8 cellular contexts compared by ENCODE assay signal in the genomic region with DNA sequence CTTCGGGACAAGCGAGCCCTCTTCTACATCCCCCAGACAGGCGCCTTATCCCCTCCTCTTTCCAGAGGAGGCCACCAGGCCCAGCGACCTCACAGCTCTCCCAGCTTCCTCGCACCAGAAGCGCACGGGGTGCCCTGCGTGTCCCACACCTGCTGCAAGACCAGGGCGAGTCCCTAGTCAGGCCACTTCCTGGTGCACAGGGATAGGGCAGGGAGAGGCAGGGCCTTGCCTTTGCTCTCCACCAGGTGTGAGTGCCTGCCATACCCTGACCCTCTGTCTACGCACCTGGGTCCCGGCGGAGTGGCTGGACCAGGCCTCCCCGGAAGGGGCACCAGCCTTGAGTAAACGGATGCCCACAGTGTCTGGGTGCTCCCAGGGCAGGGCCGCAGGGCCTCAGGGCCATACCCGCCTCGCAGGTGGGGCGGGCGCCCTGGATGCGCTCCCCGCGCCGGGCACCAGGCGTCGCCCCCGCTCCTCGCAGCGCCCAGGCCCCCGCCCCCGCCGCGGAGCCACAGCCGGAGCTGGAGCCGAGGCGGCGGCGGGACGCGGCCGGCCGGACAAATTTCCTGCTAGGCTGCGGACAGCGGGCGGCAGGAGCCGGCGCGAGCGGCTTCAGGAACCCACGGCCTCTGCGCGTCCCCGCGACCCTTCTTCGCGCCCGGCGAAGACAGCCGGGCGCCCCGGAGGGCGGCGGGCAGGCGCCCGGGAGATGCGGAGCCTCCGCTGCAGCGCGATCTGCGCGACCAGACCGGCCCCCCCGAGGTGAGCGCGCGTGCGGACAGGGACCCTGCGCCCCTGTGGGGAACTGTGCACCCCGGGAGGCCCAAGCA. TPM values are rescaled to one million over a fixed set of nuclear protein-coding genes. Genes with fewer than 3 reads are reported as not detected.
DNase-seq lines count a peak whose midpoint lies in the region; ATAC-seq lines count a peak whose summit lies in the region.

A gene with protein sequence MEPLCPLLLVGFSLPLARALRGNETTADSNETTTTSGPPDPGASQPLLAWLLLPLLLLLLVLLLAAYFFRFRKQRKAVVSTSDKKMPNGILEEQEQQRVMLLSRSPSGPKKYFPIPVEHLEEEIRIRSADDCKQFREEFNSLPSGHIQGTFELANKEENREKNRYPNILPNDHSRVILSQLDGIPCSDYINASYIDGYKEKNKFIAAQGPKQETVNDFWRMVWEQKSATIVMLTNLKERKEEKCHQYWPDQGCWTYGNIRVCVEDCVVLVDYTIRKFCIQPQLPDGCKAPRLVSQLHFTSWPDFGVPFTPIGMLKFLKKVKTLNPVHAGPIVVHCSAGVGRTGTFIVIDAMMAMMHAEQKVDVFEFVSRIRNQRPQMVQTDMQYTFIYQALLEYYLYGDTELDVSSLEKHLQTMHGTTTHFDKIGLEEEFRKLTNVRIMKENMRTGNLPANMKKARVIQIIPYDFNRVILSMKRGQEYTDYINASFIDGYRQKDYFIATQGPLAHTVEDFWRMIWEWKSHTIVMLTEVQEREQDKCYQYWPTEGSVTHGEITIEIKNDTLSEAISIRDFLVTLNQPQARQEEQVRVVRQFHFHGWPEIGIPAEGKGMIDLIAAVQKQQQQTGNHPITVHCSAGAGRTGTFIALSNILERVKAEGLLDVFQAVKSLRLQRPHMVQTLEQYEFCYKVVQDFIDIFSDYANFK (plus strand): TSS at position 556 of the 830 bp plus-strand sequence. CDS start 133,779 bp downstream, outside the sequence.

- no peaks in the 10 kb centered on the region for H3K36me3 Mint-ChIP-seq in IgD-negative memory B cell

- H3K9me3 Mint-ChIP-seq in IgD-negative memory B cell = peaks cover 0 to 3% (median 0%) of the 10 kb centered on the region in 3 donors

- DNase-seq in DMS153 treated with DMSO at 0.1 percent for 48 hours (lab: John Stamatoyannopoulos, UW; ENCODE audit: unreplicated experiment) (peak; percentile 6), cerebellar cortex (ENCODE audit: low spot score) (peak; percentile 48), left lobe of liver (ENCODE audit: low spot score) (peak; percentile 74), NAMALWA (ENCODE audit: low spot score) (no peak)
- peak; percentile 65 to 83 for DNase-seq in stimulated activated CD4-positive, alpha-beta T cell treated with anti-CD3 and anti-CD28 coated beads, Interleukin-1b, Interleukin-23, amount 100 ng/mL, for 4 hours (ENCODE audit: low read depth in 2 of 2)

- H3K4me1 Mint-ChIP-seq in IgD-negative memory B cell = peaks cover 0 to 5% (median 2%) of the 10 kb centered on the region in 3 donors

- no peak within 1 kb of the TSS for H3K27ac Mint-ChIP-seq in IgD-negative memory B cell

- peak within 1 kb of the TSS; percentile 38 to 77 (median 54) for H3K4me3 Mint-ChIP-seq in IgD-negative memory B cell

- ATAC-seq in GM21528 (IDR thresholded peaks at IDR 0.05; ENCODE audit: low FRiP score, unreplicated experiment) (peak; percentile 97), left lobe of liver (peak; percentile 98)
- ATAC-seq in activated CD4-positive, CD25-positive, alpha-beta regulatory T cell treated with anti-CD3 and anti-CD28 coated beads, Interleukin-2, amount 50 U/mL, for 24 hours = peak; percentile 94

- H3K27me3 Mint-ChIP-seq in IgD-negative memory B cell = peaks cover 21% of the 10 kb centered on the region

RNA-seq across cellular contexts. Expression of the gene that starts here (rescaled TPM):
- polyA plus RNA-seq in IgD-negative memory B cell = 11.2 TPM
- 1.6 TPM for total RNA-seq in left lobe of liver
